ENCODE assay signal across 8 cellular contexts in genomic region chr12:2035421-2036080, GRCh38. TPM values are rescaled to one million over a fixed set of nuclear protein-coding genes. Genes with fewer than 3 reads are reported as not detected.
DNase-seq lines count a peak whose midpoint lies in the region; ATAC-seq, FAIRE-seq and TF ChIP-seq lines count a peak whose summit lies in the region.

No MANE protein-coding gene starts in this region.

- H3K4me3 ChIP-seq in NB4 (ENCODE audit: low read depth, low read length) (peak overlapping the region; percentile 50), cardiac fibroblast (replicated peaks in 1 of 2; ENCODE audit: low read depth in 2 of 2, low read length in 2 of 2) (peak overlapping the region; percentile 25 to 35)

- no peaks in the 10 kb centered on the region for H3K36me3 Mint-ChIP-seq in CD14-positive monocyte
- H3K36me3 Mint-ChIP-seq in neural crest cell (ENCODE audit: low read depth): no peaks in the 10 kb centered on the region

- H3K4me3 Mint-ChIP-seq in CD14-positive monocyte (peak overlapping the region; percentile 58 to 82), neural crest cell (peak overlapping the region; percentile 59)

- H3K27me3 Mint-ChIP-seq in CD14-positive monocyte (ENCODE audit: low read depth in 3 of 3) (peaks cover 21 to 50% (median 33%) of the 10 kb centered on the region in 3 donors), neural crest cell (ENCODE audit: low read depth) (peaks cover 77% of the 10 kb centered on the region)

- H3K9me3 Mint-ChIP-seq in CD14-positive monocyte: peaks cover 0 to 2% (median 0%) of the 10 kb centered on the region in 7 donors
- H3K9me3 Mint-ChIP-seq in neural crest cell: no peaks in the 10 kb centered on the region

- TF ChIP-seq POLR2A in NB4 (IDR thresholded peaks at IDR 0.05; ENCODE audit: extremely low read depth, insufficient read length): no peak

- H3K4me1 Mint-ChIP-seq in CD14-positive monocyte (peaks cover 14% of the 10 kb centered on the region), neural crest cell (peaks cover 14% of the 10 kb centered on the region)

- FAIRE-seq in RCC 7860 (lab: Jason Lieb, UNC): no peak

- no peak for DNase-seq in CD14-positive monocyte (ENCODE audit: low spot score)
- DNase-seq in NB4 (ENCODE audit: low read depth): peak; percentile 83
- DNase-seq in cardiac fibroblast (ENCODE audit: low read depth in 2 of 2): no peak
- DNase-seq in neural crest cell (ENCODE audit: low read depth, low spot score): no peak
- no peak for DNase-seq in RCC 7860 (ENCODE audit: low spot score)
- no peak for DNase-seq in T-helper 9 cell
- no peak for DNase-seq in mesenteric fat pad (ENCODE audit: low spot score)

- no peak for TF ChIP-seq CTCF in CD14-positive monocyte (IDR thresholded peaks at IDR 0.05)
- TF ChIP-seq CTCF in NB4 (IDR thresholded peaks at IDR 0.05; ENCODE audit: low read depth, low read length): no peak
- TF ChIP-seq CTCF in cardiac fibroblast (IDR thresholded peaks at IDR 0.05; ENCODE audit: low read depth, low read length): no peak
- TF ChIP-seq CTCF in neural crest cell (conservative IDR thresholded peaks at IDR 0.05): no peak

- H3K27ac Mint-ChIP-seq in CD14-positive monocyte: no peak overlapping the region
- no peak overlapping the region for H3K27ac Mint-ChIP-seq in neural crest cell (ENCODE audit: unreplicated experiment)

- ATAC-seq in GM18907 (IDR thresholded peaks at IDR 0.05; ENCODE audit: unreplicated experiment): no peak

- intact Hi-C loops in CD14-positive monocyte (cut with micrococcal nuclease): no loop called here

RNA-seq across cellular contexts. Expression of gene CACNA1C, which starts 17.2 kb away (rescaled TPM):
- polyA plus RNA-seq in CD14-positive monocyte: not detected
- total RNA-seq in neural crest cell (1.6 and 1.9 TPM in 2 replicates), mesenteric fat pad (6.8 TPM)

RNA-seq across cellular contexts. Expression of gene DCP1B, which starts 31.3 kb away (rescaled TPM):
- 1 to 10 TPM; 3.6 to 4.9 TPM for polyA plus RNA-seq in CD14-positive monocyte
- total RNA-seq in neural crest cell (19.2 and 19.8 TPM in 2 replicates), mesenteric fat pad (8.0 TPM)
